36 cellular contexts compared by ENCODE assay signal in genomic region chr18:12003894-12004293, GRCh38. TPM values are rescaled to one million over a fixed set of nuclear protein-coding genes. Genes with fewer than 3 reads are reported as not detected.
A peak's percentile ranks its signal among the peaks of the same experiment; 100 is the strongest.
DNase-seq lines count a peak whose midpoint lies in the region; ATAC-seq, FAIRE-seq and TF ChIP-seq lines count a peak whose summit lies in the region.
"Had no signal": no experiment of that assay in that cellular context is flagged by ENCODE, and none has a peak within 500 bp of the region (broad histone marks: within the 10 kb centered on the region; RNA-seq: fewer than 3 reads in every experiment).

No MANE protein-coding gene starts in this region.

- FAIRE-seq in kidney (lab: Jason Lieb, UNC) = no peak
- FAIRE-seq: A549, endothelial cell of umbilical vein had no signal

- peaks cover 68 to 97% of the 10 kb centered on the region in 2 donors for H3K36me3 Mint-ChIP-seq in CD14-positive monocyte
- H3K36me3 Mint-ChIP-seq: activated naive CD4-positive, alpha-beta T cell treated with anti-CD3 and anti-CD28 coated beads, Interleukin-2, amount 50 U/mL, for 72 hours had no signal

- no peak overlapping the region for H3K4me3 ChIP-seq in body of pancreas
- no peak overlapping the region for H3K4me3 ChIP-seq in kidney (ENCODE audit: low read length in 2 of 2)
- no peak overlapping the region for H3K4me3 ChIP-seq in psoas muscle
- H3K4me3 ChIP-seq: A549, gastroesophageal sphincter, prostate gland, smooth muscle cell, testis, vagina had no signal

- H3K27me3 ChIP-seq in body of pancreas = no peaks in the 10 kb centered on the region
- H3K27me3 ChIP-seq in psoas muscle (ENCODE audit: insufficient read depth in 3 of 3, low read length in 2 of 3) = no peaks in the 10 kb centered on the region
- H3K27me3 ChIP-seq: gastroesophageal sphincter, testis, vagina had no signal

- H3K36me3 ChIP-seq in body of pancreas (replicated peaks in 1 of 2; ENCODE audit: insufficient read depth in 1 of 2, low read depth in 2 of 2) (no peaks in the 10 kb centered on the region), kidney (ENCODE audit: control insufficient read depth in 1 of 2, insufficient read depth in 2 of 2, low read length in 2 of 2) (peaks cover 0 to 16% of the 10 kb centered on the region in 2 donors), psoas muscle (ENCODE audit: insufficient read depth in 1 of 2, low read depth in 1 of 2) (peaks cover 0 to 78% of the 10 kb centered on the region in 2 donors)
- H3K36me3 ChIP-seq: prostate gland had no signal

- H3K27ac ChIP-seq in body of pancreas (peak overlapping the region; percentile 67 to 98 (median 94)), kidney (ENCODE audit: low read depth in 2 of 2, low read length in 2 of 2) (no peak overlapping the region), psoas muscle (peak overlapping the region; percentile 41)
- H3K27ac ChIP-seq: A549, gastroesophageal sphincter, prostate gland, testis, vagina had no signal

- no peaks in the 10 kb centered on the region for H3K9me3 ChIP-seq in body of pancreas
- no peaks in the 10 kb centered on the region for H3K9me3 ChIP-seq in kidney (ENCODE audit: control insufficient read depth in 1 of 2, low read length in 2 of 2)
- no peaks in the 10 kb centered on the region for H3K9me3 ChIP-seq in psoas muscle
- H3K9me3 ChIP-seq: A549, gastroesophageal sphincter, prostate gland, testis, vagina had no signal

- H3K4me3 Mint-ChIP-seq in CD14-positive monocyte = no peak overlapping the region
- H3K4me3 Mint-ChIP-seq: activated CD4-positive, alpha-beta T cell treated with anti-CD3 and anti-CD28 coated beads for 36 hours; activated CD8-positive, alpha-beta T cell treated with anti-CD3 and anti-CD28 coated beads, Interleukin-2, amount 10 ng/mL, durations not matched to agents 7 days and 5 days; activated T-helper 17 cell treated with anti-CD3 and anti-CD28 coated beads, Interleukin-2, amount 50 U/mL, for 72 hours; CD4-positive, alpha-beta T cell; T-helper 2 cell treated with Interferon-gamma antibody and Interleukin-4, amounts not matched to agents 5 μg/mL and 100 μg/mL, for 36 hours had no signal

- no peak overlapping the region for H3K9ac ChIP-seq in kidney (ENCODE audit: low read length in 2 of 2)

- no peak for DNase-seq in CD14-positive monocyte (ENCODE audit: low spot score)
- DNase-seq in body of pancreas = peak in 1 of 4 donors; percentile 24
- DNase-seq in kidney = peak; percentile 68
- DNase-seq in psoas muscle = no peak
- no peak for DNase-seq in NCI-H510A treated with DMSO at 0.1 percent for 48 hours (lab: John Stamatoyannopoulos, UW)
- no peak for DNase-seq in NCI-H774 (lab: John Stamatoyannopoulos, UW)
- DNase-seq: activated CD4-positive, alpha-beta T cell treated with anti-CD3 and anti-CD28 coated beads for 36 hours; activated CD8-positive, alpha-beta T cell treated with anti-CD3 and anti-CD28 coated beads, Interleukin-2, amount 10 ng/mL, durations not matched to agents 7 days and 5 days; AML-193; amygdala; CD4-positive, alpha-beta T cell; DMS79 treated with DMSO at 0.1 percent for 48 hours; GDM1; hypothalamus; left colon; mesendoderm; NCI-H1092 treated with DMSO at 0.1 percent for 48 hours; NCI-H187 treated with DMSO at 0.1 percent for 48 hours; NCI-H526; NK-92 treated with Interleukin-12 subunit alpha and Interleukin-12 subunit beta, amount 100 ng/mL, for 24 hours; SIG-M5; stimulated activated naive CD4-positive, alpha-beta T cell treated with Interleukin-2 at 50 U/mL for 16 hours; testis had no signal

- H3K4me1 ChIP-seq in body of pancreas = peaks cover 97% of the 10 kb centered on the region
- H3K4me1 ChIP-seq in kidney (ENCODE audit: control insufficient read depth in 1 of 2, insufficient read depth in 1 of 2, low read depth in 1 of 2, low read length in 2 of 2) = peaks cover 11 to 20% of the 10 kb centered on the region in 2 donors
- H3K4me1 ChIP-seq in psoas muscle = no peaks in the 10 kb centered on the region
- H3K4me1 ChIP-seq: prostate gland, vagina had no signal

- no peaks in the 10 kb centered on the region for H3K9me3 Mint-ChIP-seq in CD14-positive monocyte
- H3K9me3 Mint-ChIP-seq: activated naive CD4-positive, alpha-beta T cell treated with anti-CD3 and anti-CD28 coated beads, Interleukin-2, amount 50 U/mL, for 72 hours; activated T-helper 17 cell treated with anti-CD3 and anti-CD28 coated beads, Interleukin-2, amount 50 U/mL, for 72 hours; CD4-positive, alpha-beta T cell; T-helper 2 cell treated with Interferon-gamma antibody and Interleukin-4, amounts not matched to agents 5 μg/mL and 100 μg/mL, for 36 hours had no signal

- H3K27ac Mint-ChIP-seq in CD14-positive monocyte = peak overlapping the region in 4 of 7 donors; percentile 23 to 75 (median 44)
- H3K27ac Mint-ChIP-seq: activated CD4-positive, alpha-beta T cell treated with anti-CD3 and anti-CD28 coated beads for 36 hours; activated CD8-positive, alpha-beta T cell treated with anti-CD3 and anti-CD28 coated beads, Interleukin-2, amount 10 ng/mL, durations not matched to agents 7 days and 5 days; activated naive CD4-positive, alpha-beta T cell treated with anti-CD3 and anti-CD28 coated beads, Interleukin-2, amount 50 U/mL, for 72 hours; activated T-helper 17 cell treated with anti-CD3 and anti-CD28 coated beads, Interleukin-2, amount 50 U/mL, for 72 hours; CD4-positive, alpha-beta T cell; T-helper 2 cell treated with Interferon-gamma antibody and Interleukin-4, amounts not matched to agents 5 μg/mL and 100 μg/mL, for 36 hours had no signal

- 25% methylated on average over 1 of the region's 1 CpG for WGBS in body of pancreas, 2 donors
- 60 to 65% (median 64%) methylated on average over 1 of the region's 1 CpG for whole genome bisulfite sequencing in psoas muscle, 3 donors

- no peaks in the 10 kb centered on the region for H3K27me3 Mint-ChIP-seq in CD14-positive monocyte (ENCODE audit: low read depth in 3 of 3)
- H3K27me3 Mint-ChIP-seq: activated CD4-positive, alpha-beta T cell treated with anti-CD3 and anti-CD28 coated beads for 36 hours; activated T-helper 17 cell treated with anti-CD3 and anti-CD28 coated beads, Interleukin-2, amount 50 U/mL, for 72 hours; CD4-positive, alpha-beta T cell had no signal

- no peak for TF ChIP-seq CTCF in CD14-positive monocyte (IDR thresholded peaks at IDR 0.05)
- no peak for TF ChIP-seq CTCF in body of pancreas (IDR thresholded peaks at IDR 0.05)
- no peak for TF ChIP-seq CTCF in kidney (IDR thresholded peaks at IDR 0.05; ENCODE audit: borderline replicate concordance, extremely low read depth, insufficient read depth)
- TF ChIP-seq CTCF in psoas muscle (IDR thresholded peaks at IDR 0.05) = no peak

- intact Hi-C loops in CD14-positive monocyte (cut with micrococcal nuclease) = no loop called here
- intact Hi-C loops in body of pancreas (cut with DNase I) = loop anchor here (5.0 kb wide), 1 partner anchor 62 kb away; no protein-coding TSS in a partner anchor
- intact Hi-C loops in kidney (cut with DNase I) = no loop called here
- intact Hi-C loops in psoas muscle (cut with DNase I) = no loop called here

- no peak for TF ChIP-seq POLR2A in body of pancreas (IDR thresholded peaks at IDR 0.05)

- no peaks in the 10 kb centered on the region for H3K4me1 Mint-ChIP-seq in CD14-positive monocyte
- H3K4me1 Mint-ChIP-seq: activated CD4-positive, alpha-beta T cell treated with anti-CD3 and anti-CD28 coated beads for 36 hours had no signal

- no peak for ATAC-seq in body of pancreas
- ATAC-seq in psoas muscle = peak; percentile 26 to 68 (median 42)
- no peak for ATAC-seq in GM18909 (IDR thresholded peaks at IDR 0.05; ENCODE audit: poor library complexity, unreplicated experiment)
- ATAC-seq in HG03097 (IDR thresholded peaks at IDR 0.05; ENCODE audit: low FRiP score, unreplicated experiment) = no peak
- ATAC-seq: A549; activated CD4-positive, alpha-beta T cell treated with anti-CD3 and anti-CD28 coated beads for 36 hours; activated CD8-positive, alpha-beta T cell treated with anti-CD3 and anti-CD28 coated beads, Interleukin-2, amount 10 ng/mL, durations not matched to agents 7 days and 5 days; activated naive CD4-positive, alpha-beta T cell treated with anti-CD3 and anti-CD28 coated beads, Interleukin-2, amount 50 U/mL, for 72 hours; activated T-helper 17 cell treated with anti-CD3 and anti-CD28 coated beads, Interleukin-2, amount 50 U/mL, for 72 hours; gastroesophageal sphincter; HCT116; left colon; Panc1 had no signal

RNA-seq across cellular contexts. Expression of gene IMPA2, which starts 22.6 kb away (rescaled TPM):
- polyA plus RNA-seq in CD14-positive monocyte (100 to 1,000 TPM; 145 to 186 TPM), kidney (ENCODE audit: insufficient read depth, low read depth, low replicate concordance) (348 TPM), psoas muscle (100 to 1,000 TPM in 2 of 3 donors, 10 to 100 TPM in 1; 61.4 to 321 (median 196) TPM)
- total RNA-seq in body of pancreas (100 to 1,000 TPM; 269 to 446 TPM), kidney (157 TPM), psoas muscle (100 to 1,000 TPM; 126 to 342 (median 215) TPM)

Comparison
In these comparisons a context has a peak if more than half of its experiments do, and no peak if none do; other contexts are left out.
1. ATAC-seq: peak in psoas muscle (4 of 4); none in body of pancreas (single experiment), GM18909 (single experiment) and HG03097 (single experiment).
2. H3K27ac ChIP-seq: peak in body of pancreas (4 of 4) and psoas muscle (single experiment); none in kidney (0 of 2).